20 cellular contexts compared by ENCODE assay signal in genomic region chr2:185787530-185788145, GRCh38. TPM values are rescaled to one million over a fixed set of nuclear protein-coding genes. Genes with fewer than 3 reads are reported as not detected.
DNase-seq lines count a peak whose midpoint lies in the region; ATAC-seq and TF ChIP-seq lines count a peak whose summit lies in the region.
"Had no signal": no experiment of that assay in that cellular context is flagged by ENCODE, and none has a peak within 500 bp of the region (broad histone marks: within the 10 kb centered on the region; RNA-seq: fewer than 3 reads in every experiment).

No MANE protein-coding gene starts in this region.

- no peak for TF ChIP-seq CTCF in astrocyte of the cerebellum (IDR thresholded peaks at IDR 0.05; ENCODE audit: low read depth, low read length, missing control alignments)
- no peak for TF ChIP-seq CTCF in fibroblast of villous mesenchyme (IDR thresholded peaks at IDR 0.05; ENCODE audit: insufficient read depth, low read depth, low read length)
- no peak for TF ChIP-seq CTCF in nephron progenitor cell (IDR thresholded peaks at IDR 0.05)

- no peaks in the 10 kb centered on the region for H3K27me3 Mint-ChIP-seq in nephron progenitor cell (ENCODE audit: low read depth, poor library complexity)
- no peaks in the 10 kb centered on the region for H3K27me3 Mint-ChIP-seq in activated T-cell treated with anti-CD3 and anti-CD28 coated beads, Interleukin-2, amount 50 U/mL, for 72 hours (ENCODE audit: low read depth)
- H3K27me3 Mint-ChIP-seq: activated B cell treated with CpG ODN at 0.5 μM for 24 hours; CD4-positive, CD25-positive, alpha-beta regulatory T cell; memory B cell had no signal

- DNase-seq in AG08395 (ENCODE audit: low spot score) = peak; percentile 17
- DNase-seq in LHCN-M2 (ENCODE audit: low read depth) = peak; percentile 77
- peak; percentile 33 for DNase-seq in astrocyte of the cerebellum (ENCODE audit: low read depth)
- peak; percentile 14 for DNase-seq in fibroblast of villous mesenchyme (ENCODE audit: low read depth)
- no peak for DNase-seq in stimulated activated CD4-positive, alpha-beta T cell treated with anti-CD3 and anti-CD28 coated beads, Interleukin-2, amount 100 ng/mL, for 48 hours
- no peak for DNase-seq in NCI-H1417 treated with DMSO at 0.1 percent for 48 hours (lab: John Stamatoyannopoulos, UW)
- no peak for DNase-seq in nephron progenitor cell
- no peak for DNase-seq in activated T-cell treated with anti-CD3 and anti-CD28 coated beads, Interleukin-2, amount 50 U/mL, for 72 hours
- DNase-seq: activated B cell treated with CpG ODN at 0.5 μM for 24 hours; activated CD8-positive, alpha-beta memory T cell treated with anti-CD3 and anti-CD28 coated beads for 24 hours; CD4-positive, CD25-positive, alpha-beta regulatory T cell; DMS53; glutamatergic neuron; immature natural killer cell; NCI-H187 treated with DMSO at 0.1 percent for 48 hours; Right ventricle myocardium superior had no signal

- ATAC-seq in activated T-cell treated with anti-CD3 and anti-CD28 coated beads, Interleukin-2, amount 50 U/mL, for 72 hours (replicated peaks in 1 of 2) = no peak
- ATAC-seq: A549 had no signal

- H3K4me1 Mint-ChIP-seq in nephron progenitor cell = peaks cover 8% of the 10 kb centered on the region
- no peaks in the 10 kb centered on the region for H3K4me1 Mint-ChIP-seq in activated T-cell treated with anti-CD3 and anti-CD28 coated beads, Interleukin-2, amount 50 U/mL, for 72 hours (ENCODE audit: low read depth)
- H3K4me1 Mint-ChIP-seq: activated B cell treated with CpG ODN at 0.5 μM for 24 hours; CD4-positive, CD25-positive, alpha-beta regulatory T cell; immature natural killer cell; memory B cell had no signal

- H3K9me3 Mint-ChIP-seq in nephron progenitor cell = no peaks in the 10 kb centered on the region
- no peaks in the 10 kb centered on the region for H3K9me3 Mint-ChIP-seq in activated T-cell treated with anti-CD3 and anti-CD28 coated beads, Interleukin-2, amount 50 U/mL, for 72 hours
- H3K9me3 Mint-ChIP-seq: activated B cell treated with CpG ODN at 0.5 μM for 24 hours; memory B cell; nephron; T-helper 1 cell treated with Interleukin-12 subunit alpha and Interleukin-12 subunit beta and Interleukin-4 antibody, amounts not matched to agents 30 μg/mL and 1 μg/mL, for 36 hours had no signal

- H3K36me3 Mint-ChIP-seq in nephron progenitor cell (ENCODE audit: low read depth) = no peaks in the 10 kb centered on the region
- no peaks in the 10 kb centered on the region for H3K36me3 Mint-ChIP-seq in activated T-cell treated with anti-CD3 and anti-CD28 coated beads, Interleukin-2, amount 50 U/mL, for 72 hours (ENCODE audit: insufficient read depth in 2 of 2)
- H3K36me3 Mint-ChIP-seq: memory B cell had no signal

- no peak overlapping the region for H3K4me3 Mint-ChIP-seq in nephron progenitor cell
- H3K4me3 Mint-ChIP-seq in activated T-cell treated with anti-CD3 and anti-CD28 coated beads, Interleukin-2, amount 50 U/mL, for 72 hours = no peak overlapping the region
- H3K4me3 Mint-ChIP-seq: activated B cell treated with CpG ODN at 0.5 μM for 24 hours; CD4-positive, CD25-positive, alpha-beta regulatory T cell; immature natural killer cell; memory B cell; nephron; T-helper 1 cell treated with Interleukin-12 subunit alpha and Interleukin-12 subunit beta and Interleukin-4 antibody, amounts not matched to agents 30 μg/mL and 1 μg/mL, for 36 hours had no signal

- H3K27ac Mint-ChIP-seq in nephron progenitor cell = no peak overlapping the region
- H3K27ac Mint-ChIP-seq in activated T-cell treated with anti-CD3 and anti-CD28 coated beads, Interleukin-2, amount 50 U/mL, for 72 hours = no peak overlapping the region
- H3K27ac Mint-ChIP-seq: activated B cell treated with CpG ODN at 0.5 μM for 24 hours; CD4-positive, CD25-positive, alpha-beta regulatory T cell; immature natural killer cell; memory B cell; T-helper 1 cell treated with Interleukin-12 subunit alpha and Interleukin-12 subunit beta and Interleukin-4 antibody, amounts not matched to agents 30 μg/mL and 1 μg/mL, for 36 hours had no signal

- H3K4me3 ChIP-seq in astrocyte of the cerebellum (ENCODE audit: low read depth, low read length) (no peak overlapping the region), fibroblast of villous mesenchyme (ENCODE audit: low read depth, low read length) (no peak overlapping the region)
- H3K4me3 ChIP-seq: A549 had no signal

- in situ Hi-C loops in astrocyte of the cerebellum (cut with HindIII; ENCODE audit: low sequenced_read_pairs) = no loop called here

RNA-seq across cellular contexts. Expression of gene FSIP2, which starts 49.0 kb away (rescaled TPM):
- total RNA-seq in LHCN-M2 (2014; rRNA removed) (0.13 and 0.17 TPM in 2 replicates), fibroblast of villous mesenchyme (under 0.01 and 0.86 TPM in 2 replicates)
- polyA plus RNA-seq in LHCN-M2 (2012) = 0.04 TPM
- under 1 TPM; 0.14 to 0.19 TPM for total RNA-seq in activated T-cell treated with anti-CD3 and anti-CD28 coated beads, Interleukin-2, amount 50 U/mL, for 72 hours
- polyA plus RNA-seq: immature natural killer cell had no signal

Comparison
In these comparisons a context has a peak if more than half of its experiments do, and no peak if none do; other contexts are left out.
1. DNase-seq: peak in AG08395 (single experiment), LHCN-M2 (single experiment), astrocyte of the cerebellum (single experiment) and fibroblast of villous mesenchyme (single experiment); none in stimulated activated CD4-positive, alpha-beta T cell treated with anti-CD3 and anti-CD28 coated beads, Interleukin-2, amount 100 ng/mL, for 48 hours (0 of 2), NCI-H1417 treated with DMSO at 0.1 percent for 48 hours (single experiment), nephron progenitor cell (single experiment) and activated T-cell treated with anti-CD3 and anti-CD28 coated beads, Interleukin-2, amount 50 U/mL, for 72 hours (0 of 2).